1 cellular context compared by ENCODE assay signal in genomic region chr7:151276651-151277590, GRCh38.
TF ChIP-seq lines count a peak whose summit lies in the region.

No MANE protein-coding gene starts in this region.

TF ChIP-seq in GM12878, 131 proteins besides CTCF, POLR2A, EP300 and RAD21:
- TF ChIP-seq HDAC6 (IDR thresholded peaks at IDR 0.05; ENCODE audit: unreplicated experiment) = no peak
- TF ChIP-seq DPF2 (IDR thresholded peaks at IDR 0.05) = no peak
- TF ChIP-seq JUNB (IDR thresholded peaks at IDR 0.05) = peak; percentile 96
- TF ChIP-seq KAT2A (conservative IDR thresholded peaks at IDR 0.05; ENCODE audit: control insufficient read depth, low read depth, low read length) = no peak
- peak in 1 of 2 experiments; percentile 85; a peak in 2 of 3 replicates for TF ChIP-seq EGR1 (IDR thresholded peaks at IDR 0.05; ENCODE audit: borderline replicate concordance in 1 of 2, low read depth in 2 of 2, low read length in 2 of 2)
- TF ChIP-seq, protein P1, sequence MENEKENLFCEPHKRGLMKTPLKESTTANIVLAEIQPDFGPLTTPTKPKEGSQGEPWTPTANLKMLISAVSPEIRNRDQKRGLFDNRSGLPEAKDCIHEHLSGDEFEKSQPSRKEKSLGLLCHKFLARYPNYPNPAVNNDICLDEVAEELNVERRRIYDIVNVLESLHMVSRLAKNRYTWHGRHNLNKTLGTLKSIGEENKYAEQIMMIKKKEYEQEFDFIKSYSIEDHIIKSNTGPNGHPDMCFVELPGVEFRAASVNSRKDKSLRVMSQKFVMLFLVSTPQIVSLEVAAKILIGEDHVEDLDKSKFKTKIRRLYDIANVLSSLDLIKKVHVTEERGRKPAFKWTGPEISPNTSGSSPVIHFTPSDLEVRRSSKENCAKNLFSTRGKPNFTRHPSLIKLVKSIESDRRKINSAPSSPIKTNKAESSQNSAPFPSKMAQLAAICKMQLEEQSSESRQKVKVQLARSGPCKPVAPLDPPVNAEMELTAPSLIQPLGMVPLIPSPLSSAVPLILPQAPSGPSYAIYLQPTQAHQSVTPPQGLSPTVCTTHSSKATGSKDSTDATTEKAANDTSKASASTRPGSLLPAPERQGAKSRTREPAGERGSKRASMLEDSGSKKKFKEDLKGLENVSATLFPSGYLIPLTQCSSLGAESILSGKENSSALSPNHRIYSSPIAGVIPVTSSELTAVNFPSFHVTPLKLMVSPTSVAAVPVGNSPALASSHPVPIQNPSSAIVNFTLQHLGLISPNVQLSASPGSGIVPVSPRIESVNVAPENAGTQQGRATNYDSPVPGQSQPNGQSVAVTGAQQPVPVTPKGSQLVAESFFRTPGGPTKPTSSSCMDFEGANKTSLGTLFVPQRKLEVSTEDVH (IDR thresholded peaks at IDR 0.05; ENCODE audit: low read depth, partially characterized antibody) = no peak
- TF ChIP-seq YY1 (IDR thresholded peaks at IDR 0.05; ENCODE audit: low read depth, low read length) = 0 out of 2 replicates have a peak, but pooled peaks have one; percentile 57
- TF ChIP-seq SIX5 (IDR thresholded peaks at IDR 0.05; ENCODE audit: low read depth, low read length, severe bottlenecking) = no peak
- TF ChIP-seq SUPT20H (IDR thresholded peaks at IDR 0.05; ENCODE audit: borderline replicate concordance, control insufficient read depth, low read depth, low read length) = 0 out of 2 replicates have a peak, but pooled peaks have one; percentile 3
- TF ChIP-seq ZSCAN29 (IDR thresholded peaks at IDR 0.05) = no peak
- TF ChIP-seq PAX8 (IDR thresholded peaks at IDR 0.05) = no peak
